19 cellular contexts compared by ENCODE assay signal in the genomic region with DNA sequence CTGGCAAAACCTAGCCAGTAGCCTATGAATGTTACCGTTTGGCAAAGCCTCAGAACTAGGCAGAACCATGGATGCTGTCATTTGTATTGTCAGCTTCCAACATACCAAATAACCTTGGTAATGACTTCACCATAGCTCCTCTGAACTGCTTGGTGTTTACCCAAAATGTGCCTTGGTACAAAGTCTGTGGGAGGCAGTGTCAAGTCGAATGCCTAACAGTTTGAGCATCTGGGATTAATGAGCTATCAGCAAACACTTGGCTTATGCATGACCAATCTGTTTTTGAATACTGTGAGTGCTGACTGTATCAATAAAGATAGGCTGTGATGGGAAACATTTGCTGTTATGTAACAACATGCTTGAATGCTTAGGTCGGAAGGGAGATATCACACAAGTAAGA.
DNase-seq lines count a peak whose midpoint lies in the region; ATAC-seq and TF ChIP-seq lines count a peak whose summit lies in the region.
"Had no signal": no experiment of that assay in that cellular context is flagged by ENCODE, and none has a peak within 500 bp of the region (broad histone marks: within the 10 kb centered on the region; RNA-seq: fewer than 3 reads in every experiment).

No MANE protein-coding gene starts in this region.

- no peak overlapping the region for H3K4me3 ChIP-seq in fibroblast of villous mesenchyme (ENCODE audit: low read depth, low read length)
- H3K4me3 ChIP-seq: BLaER1 treated with 17β-estradiol and CSF1 and Interleukin-3, amounts not matched to agents 10 nM and 100 nM; Peyer's patch had no signal

- no peak for ATAC-seq in T-cell (replicated peaks in 1 of 4)

- POLR2A ChIA-PET in T-cell (lab: Charles Lee) = no interaction called here

- TF ChIP-seq CTCF in fibroblast of villous mesenchyme (IDR thresholded peaks at IDR 0.05; ENCODE audit: insufficient read depth, low read depth, low read length) = no peak

- CTCF ChIA-PET in T-cell (lab: Charles Lee) = no interaction called here

- H3K9me3 Mint-ChIP-seq in T-cell = peaks cover 0 to under 1% (median 0%) of the 10 kb centered on the region in 3 donors
- H3K9me3 Mint-ChIP-seq: CD4-positive, alpha-beta T cell had no signal

- peaks cover 0 to 4% of the 10 kb centered on the region in 2 donors for H3K27me3 Mint-ChIP-seq in T-cell
- H3K27me3 Mint-ChIP-seq: CD4-positive, alpha-beta T cell had no signal

- H3K36me3 Mint-ChIP-seq in T-cell = no peaks in the 10 kb centered on the region

- H3K27ac Mint-ChIP-seq in T-cell = no peak overlapping the region
- H3K27ac Mint-ChIP-seq: CD4-positive, alpha-beta T cell had no signal

- no peak overlapping the region for H3K4me3 Mint-ChIP-seq in T-cell
- H3K4me3 Mint-ChIP-seq: CD4-positive, alpha-beta T cell had no signal

- DNase-seq in NCI-H2171 treated with DMSO at 0.1 percent for 48 hours (lab: John Stamatoyannopoulos, UW) (peak; percentile 30), NCI-H2171 (lab: John Stamatoyannopoulos, UW) (no peak), amniotic epithelial cell (ENCODE audit: low read depth) (peak; percentile 2), fibroblast of villous mesenchyme (ENCODE audit: low read depth) (peak; percentile 8), NCI-H2227 (lab: John Stamatoyannopoulos, UW; ENCODE audit: unreplicated experiment) (no peak), NOMO-1 (lab: John Stamatoyannopoulos, UW; ENCODE audit: unreplicated experiment in 2 of 2) (no peak), T-cell (no peak)
- no peak for DNase-seq in activated T-cell treated with anti-CD3 and anti-CD28 coated beads, Interleukin-2, amount 50 U/mL, for 48 hours
- DNase-seq: CD4-positive, alpha-beta T cell; DMS53; Kasumi-1; NCI-H1092 treated with DMSO at 0.1 percent for 48 hours; NCI-H1436; NCI-H2081 treated with DMSO at 0.1 percent for 48 hours; NCI-H526; OCI-M1; Peyer's patch; SHP77 treated with DMSO at 0.1 percent for 48 hours had no signal

- H3K4me1 Mint-ChIP-seq in T-cell = no peaks in the 10 kb centered on the region

Comparison
In these comparisons a context has a peak if more than half of its experiments do, and no peak if none do; other contexts are left out.
1. DNase-seq: peak in NCI-H2171 treated with DMSO at 0.1 percent for 48 hours (single experiment), amniotic epithelial cell (single experiment) and fibroblast of villous mesenchyme (single experiment); none in NCI-H2171 (single experiment), NCI-H2227 (single experiment), NOMO-1 (0 of 2), T-cell (0 of 34) and activated T-cell treated with anti-CD3 and anti-CD28 coated beads, Interleukin-2, amount 50 U/mL, for 48 hours (0 of 2).